15 cellular contexts compared by ENCODE assay signal in genomic region chr20:50371878-50372769, GRCh38.
DNase-seq lines count a peak whose midpoint lies in the region; ATAC-seq, FAIRE-seq and TF ChIP-seq lines count a peak whose summit lies in the region.
"Had no signal": no experiment of that assay in that cellular context is flagged by ENCODE, and none has a peak within 500 bp of the region (broad histone marks: within the 10 kb centered on the region; RNA-seq: fewer than 3 reads in every experiment).

No MANE protein-coding gene starts in this region.

- H3K4me2 ChIP-seq in A549 (peak overlapping the region; percentile 55), HCT116 (ENCODE audit: low read length) (peak overlapping the region; percentile 50)

- peak overlapping the region; percentile 54 for H2AFZ ChIP-seq in HCT116 (ENCODE audit: low read depth, low read length, poor library complexity, severe bottlenecking)

- FAIRE-seq in A549 (lab: Jason Lieb, UNC), result no peak

- WGBS in A549 (ENCODE audit: missing lambda C conversion rate), result 73% methylated on average over 13 of the region's 13 CpGs

- no peak for TF ChIP-seq EP300 in A549 (IDR thresholded peaks at IDR 0.05)

- H3K9ac ChIP-seq in HCT116 (ENCODE audit: low read length), result no peak overlapping the region

- no peaks in the 10 kb centered on the region for H3K79me2 ChIP-seq in HCT116 (ENCODE audit: insufficient read depth, low read length)

- TF ChIP-seq POLR2A in A549 (IDR thresholded peaks at IDR 0.05; ENCODE audit: low read length) (no peak), HCT116 (IDR thresholded peaks at IDR 0.05; ENCODE audit: borderline replicate concordance, extremely low read depth, insufficient read depth, insufficient read length) (no peak)

- no peak; a peak in 1 of 5 replicates for TF ChIP-seq RAD21 in A549 (conservative IDR thresholded peaks at IDR 0.05 in 1 of 2, IDR thresholded peaks at IDR 0.05 in 1 of 2)
- no peak for TF ChIP-seq RAD21 in HCT116 (IDR thresholded peaks at IDR 0.05; ENCODE audit: low read depth)

- H3K4me3 ChIP-seq in A549, result no peak overlapping the region
- no peak overlapping the region for H3K4me3 ChIP-seq in HCT116 (replicated peaks in 1 of 2; ENCODE audit: low read depth in 1 of 2, low read length in 2 of 2)
- H3K4me3 ChIP-seq: spleen had no signal

- peak in 1 of 2 experiments; percentile 31; a peak in 3 of 6 replicates for ATAC-seq in A549
- ATAC-seq in HCT116, result peak; percentile 39
- peak; percentile 57 for ATAC-seq in esophagus mucosa
- ATAC-seq in GM21825 (IDR thresholded peaks at IDR 0.05; ENCODE audit: unreplicated experiment), result no peak
- no peak for ATAC-seq in T-cell (replicated peaks in 1 of 4)

- intact Hi-C loops in HCT116 (cut with micrococcal nuclease), result no loop called here

- H3K4me3 Mint-ChIP-seq in T-cell, result no peak overlapping the region
- H3K4me3 Mint-ChIP-seq: activated CD4-positive, alpha-beta T cell treated with anti-CD3 and anti-CD28 coated beads, Interleukin-2, amount 10 ng/mL, durations not matched to agents 24 days and 14 days; activated T-cell treated with anti-CD3 and anti-CD28 coated beads, Interleukin-2, amount 50 U/mL, for 24 hours; HFFc6; stimulated activated naive CD8-positive, alpha-beta T cell treated with anti-CD3 and anti-CD28 coated beads, Interleukin-15, Interleukin-2, amounts not matched to agents 100 ng/mL and 50 ng/mL, for 24 hours had no signal

- DNase-seq in A549 (ENCODE audit: low read depth in 1 of 2, low spot score in 1 of 2), result no peak
- no peak for DNase-seq in HCT116 (ENCODE audit: low read depth, low spot score)
- peak; percentile 86 for DNase-seq in NCI-H510A (lab: John Stamatoyannopoulos, UW)
- no peak for DNase-seq in T-helper 1 cell
- DNase-seq in T-cell, result no peak
- no peak for DNase-seq in NCI-H1436 treated with DMSO at 0.1 percent for 48 hours (lab: John Stamatoyannopoulos, UW)
- DNase-seq: activated CD4-positive, alpha-beta T cell treated with anti-CD3 and anti-CD28 coated beads, Interleukin-2, amount 10 ng/mL, durations not matched to agents 24 days and 14 days; activated T-cell treated with anti-CD3 and anti-CD28 coated beads, Interleukin-2, amount 50 U/mL, for 24 hours; glutamatergic neuron; HFFc6; NCI-H2171; spleen had no signal

- H3K9me2 ChIP-seq in HCT116 (ENCODE audit: insufficient read depth), result no peaks in the 10 kb centered on the region

- peak overlapping the region; percentile 78 to 87 for H3K27ac ChIP-seq in A549
- peak overlapping the region; percentile 17; the same call in 1 of the 2 replicates for H3K27ac ChIP-seq in HCT116 (ENCODE audit: low read depth, low read length)
- H3K27ac ChIP-seq: spleen had no signal

- peaks cover 5 to 7% of the 10 kb centered on the region in 2 donors for H3K27me3 Mint-ChIP-seq in T-cell
- H3K27me3 Mint-ChIP-seq: activated T-cell treated with anti-CD3 and anti-CD28 coated beads, Interleukin-2, amount 50 U/mL, for 24 hours had no signal

- RAD21 ChIA-PET in HCT116 (lab: Charles Lee; ENCODE audit: low non-redundant PET in 1 of 2, low total read pairs in 2 of 2, uncharacterized antibody in 2 of 2, unreplicated experiment in 2 of 2), result no interaction called here

- BruUV-seq in HCT116 (replicated peaks; lab: Mats Ljungman, UMichigan), result no TSS peak

- POLR2A ChIA-PET in A549 (lab: Yijun Ruan, JAX), result interaction anchor here (1.0 kb wide), 1 partner anchor 181 kb away, joined by 4 read pairs; the partner anchor contains the start of gene CEBPB
- POLR2A ChIA-PET in HCT116 (lab: Charles Lee), result no interaction called here
- POLR2A ChIA-PET in T-cell (lab: Charles Lee), result no interaction called here

- H3K4me1 Mint-ChIP-seq in T-cell, result peaks cover 3 to 7% (median 7%) of the 10 kb centered on the region in 3 donors

- CTCF ChIA-PET in A549 (lab: Yijun Ruan, JAX) (interaction anchor here (0.7 to 1.4 kb wide), 5 partner anchors 8 to 393 kb away, joined by 3 to 5 read pairs (median 3); no protein-coding TSS in a partner anchor), HCT116 (lab: Charles Lee) (no interaction called here), T-cell (lab: Charles Lee) (no interaction called here)

- H3K9me3 ChIP-seq in A549, result no peaks in the 10 kb centered on the region
- no peaks in the 10 kb centered on the region for H3K9me3 ChIP-seq in HCT116 (ENCODE audit: control insufficient read depth in 1 of 2, insufficient read depth in 1 of 2, low read depth in 1 of 2, low read length in 2 of 2)
- H3K9me3 ChIP-seq: spleen had no signal

- H3K27ac Mint-ChIP-seq in T-cell, result no peak overlapping the region
- H3K27ac Mint-ChIP-seq: activated CD4-positive, alpha-beta T cell treated with anti-CD3 and anti-CD28 coated beads, Interleukin-2, amount 10 ng/mL, durations not matched to agents 24 days and 14 days; activated T-cell treated with anti-CD3 and anti-CD28 coated beads, Interleukin-2, amount 50 U/mL, for 24 hours; HFFc6; stimulated activated naive CD8-positive, alpha-beta T cell treated with anti-CD3 and anti-CD28 coated beads, Interleukin-15, Interleukin-2, amounts not matched to agents 100 ng/mL and 50 ng/mL, for 24 hours had no signal

- H3K36me3 Mint-ChIP-seq in T-cell, result no peaks in the 10 kb centered on the region

- no peaks in the 10 kb centered on the region for H3K36me3 ChIP-seq in HCT116 (ENCODE audit: control insufficient read depth in 1 of 2, insufficient read depth in 2 of 2, low read length in 2 of 2)
- H3K36me3 ChIP-seq: spleen had no signal

- H3K4me1 ChIP-seq in A549 (peaks cover 56% of the 10 kb centered on the region), HCT116 (ENCODE audit: control insufficient read depth in 1 of 2, insufficient read depth in 2 of 2, low read length in 2 of 2) (peaks cover 39 to 54% of the 10 kb centered on the region in 2 experiments)

- H3K27me3 ChIP-seq in HCT116 (ENCODE audit: insufficient read depth, low read length), result no peaks in the 10 kb centered on the region

- H4K20me1 ChIP-seq in HCT116 (ENCODE audit: insufficient read depth), result no peaks in the 10 kb centered on the region

- H3K9me3 Mint-ChIP-seq in T-cell, result no peaks in the 10 kb centered on the region
- H3K9me3 Mint-ChIP-seq: activated T-cell treated with anti-CD3 and anti-CD28 coated beads, Interleukin-2, amount 50 U/mL, for 24 hours; HFFc6; stimulated activated naive CD8-positive, alpha-beta T cell treated with anti-CD3 and anti-CD28 coated beads, Interleukin-15, Interleukin-2, amounts not matched to agents 100 ng/mL and 50 ng/mL, for 24 hours had no signal

- TF ChIP-seq CTCF in A549 (IDR thresholded peaks at IDR 0.05), result no peak
- TF ChIP-seq CTCF in HCT116 (IDR thresholded peaks at IDR 0.05 in 2 of 3, conservative IDR thresholded peaks at IDR 0.05 in 1 of 3; ENCODE audit: borderline replicate concordance in 1 of 3, insufficient read depth in 1 of 3, low read depth in 2 of 3, low read length in 2 of 3), result no peak

TF ChIP-seq in A549, 52 proteins besides CTCF, POLR2A, EP300 and RAD21:
- TF ChIP-seq ZFP36 (IDR thresholded peaks at IDR 0.05; ENCODE audit: borderline replicate concordance, partially characterized antibody) (no peak), JUN (IDR thresholded peaks at IDR 0.05) (0 out of 5 replicates have a peak, but pooled peaks of 1 of the 2 experiments have one; percentile 23)

TF ChIP-seq in HCT116, 20 proteins besides CTCF, POLR2A, EP300 and RAD21:
- TF ChIP-seq SP1 (IDR thresholded peaks at IDR 0.05; ENCODE audit: low read depth), result no peak
- no peak for TF ChIP-seq MAX (IDR thresholded peaks at IDR 0.05)
- TF ChIP-seq ELF1 (IDR thresholded peaks at IDR 0.05; ENCODE audit: borderline replicate concordance, low read depth), result no peak
- TF ChIP-seq EGR1 (IDR thresholded peaks at IDR 0.05; ENCODE audit: low read depth), result no peak
- TF ChIP-seq ZNF274 (IDR thresholded peaks at IDR 0.05; ENCODE audit: low read depth, low read length), result no peak
- no peak for TF ChIP-seq CBX3 (IDR thresholded peaks at IDR 0.05; ENCODE audit: low read depth)
- TF ChIP-seq TCF7L2 (IDR thresholded peaks at IDR 0.05; ENCODE audit: borderline replicate concordance, extremely low read depth, insufficient read depth, insufficient read length), result no peak
- TF ChIP-seq REST (IDR thresholded peaks at IDR 0.05; ENCODE audit: low read depth), result no peak

Comparison
In these comparisons a context has a peak if more than half of its experiments do, and no peak if none do; other contexts are left out.
1. ATAC-seq: peak in HCT116 (single experiment) and esophagus mucosa (single experiment); none in GM21825 (single experiment) and T-cell (0 of 4).